Comparison of ENCODE assay signal across 2 cellular contexts in the genomic region with DNA sequence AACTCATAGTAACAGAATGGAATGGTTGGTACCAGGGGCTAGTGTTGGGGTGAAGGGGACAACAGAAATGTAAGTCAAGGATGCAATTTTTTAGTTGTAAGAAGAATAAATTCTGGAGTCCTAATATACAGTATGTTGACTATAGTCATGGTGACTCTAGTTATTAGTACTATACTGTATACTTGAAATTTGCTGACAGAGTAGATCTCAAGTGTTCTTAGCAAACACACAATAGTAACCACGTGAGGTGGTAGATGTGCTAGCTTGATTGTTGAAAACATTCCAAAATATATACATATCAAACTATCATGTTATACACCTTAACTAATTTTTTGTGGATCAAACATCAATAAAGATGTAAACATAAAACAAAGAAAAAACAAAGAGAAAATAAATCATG.
TF ChIP-seq lines count a peak whose summit lies in the region.

No MANE protein-coding gene starts in this region.

TF ChIP-seq in HepG2, 621 proteins besides CTCF, POLR2A, EP300 and RAD21 (continued from another document):
- TF ChIP-seq MLX (CRISPR knock-in tag; IDR thresholded peaks at IDR 0.05): no peak

TF ChIP-seq in IMR-90, 13 proteins besides CTCF, POLR2A, EP300 and RAD21 (continued from another document):
- TF ChIP-seq MAFK (IDR thresholded peaks at IDR 0.05; ENCODE audit: low read depth, low read length): peak; percentile 56
